ENCODE assay signal across 1 cellular context in genomic region chr14:71327691-71328090, GRCh38.
TF ChIP-seq lines count a peak whose summit lies in the region.

No MANE protein-coding gene starts in this region.

TF ChIP-seq in IMR-90, 13 proteins besides CTCF, POLR2A, EP300 and RAD21:
- TF ChIP-seq MAZ (IDR thresholded peaks at IDR 0.05; ENCODE audit: borderline replicate concordance, low read depth, low read length) (no peak), CEBPB (IDR thresholded peaks at IDR 0.05; ENCODE audit: low read depth, low read length) (no peak), NFE2L2 (IDR thresholded peaks at IDR 0.05; ENCODE audit: low read depth, low read length) (no peak), RCOR1 (IDR thresholded peaks at IDR 0.05; ENCODE audit: insufficient replicate concordance, low read length) (no peak), SMC3 (IDR thresholded peaks at IDR 0.05; ENCODE audit: low read depth, low read length) (no peak), ELK1 (IDR thresholded peaks at IDR 0.05; ENCODE audit: borderline replicate concordance, low read depth, low read length) (no peak)
